ENCODE assay signal across 22 cellular contexts in genomic region chr2:85151026-85151425, GRCh38. TPM values are rescaled to one million over a fixed set of nuclear protein-coding genes. Genes with fewer than 3 reads are reported as not detected.
DNase-seq lines count a peak whose midpoint lies in the region; ATAC-seq, FAIRE-seq and TF ChIP-seq lines count a peak whose summit lies in the region.
"Had no signal": no experiment of that assay in that cellular context is flagged by ENCODE, and none has a peak within 500 bp of the region (broad histone marks: within the 10 kb centered on the region; RNA-seq: fewer than 3 reads in every experiment).

No MANE protein-coding gene starts in this region.

- no peaks in the 10 kb centered on the region for H3K9me3 Mint-ChIP-seq in osteocyte (ENCODE audit: unreplicated experiment)
- H3K9me3 Mint-ChIP-seq: H9 had no signal

- no peak for ATAC-seq in IMR-90 (ENCODE audit: low read depth)
- no peak for ATAC-seq in HG02884 (IDR thresholded peaks at IDR 0.05; ENCODE audit: unreplicated experiment)
- ATAC-seq: PC-3 had no signal

- H3K27me3 Mint-ChIP-seq in osteocyte (ENCODE audit: unreplicated experiment) = no peaks in the 10 kb centered on the region

- no peak overlapping the region for H2BK5ac ChIP-seq in IMR-90 (ENCODE audit: low read depth, low read length, poor library complexity, severe bottlenecking)

- POLR2A ChIA-PET in A673 (lab: Charles Lee; ENCODE audit: low non-redundant PET) (no interaction called here), IMR-90 (lab: Charles Lee; ENCODE audit: unreplicated experiment) (interaction anchor here (0.6 kb wide), 1 partner anchor 18 kb away, joined by 3 read pairs; no protein-coding TSS in a partner anchor), endothelial cell of umbilical vein (lab: Charles Lee) (no interaction called here)

- dilution Hi-C loops in IMR-90 (cut with HindIII; ENCODE audit: low sequenced_read_pairs, unreplicated experiment) = no loop called here
- dilution Hi-C loops in endothelial cell of umbilical vein (cut with MboI; ENCODE audit: extremely low pct_ligation_motif_present, low sequenced_read_pairs) = no loop called here

- no peak overlapping the region for H2AFZ ChIP-seq in IMR-90 (replicated peaks; ENCODE audit: low read length, poor library complexity)
- no peak overlapping the region for H2AFZ ChIP-seq in endothelial cell of umbilical vein (ENCODE audit: low read depth, low read length)

- H3K23ac ChIP-seq in IMR-90 (ENCODE audit: low read depth, low read length) = no peak overlapping the region

- H3K79me1 ChIP-seq in IMR-90 (ENCODE audit: low read depth in 1 of 2, low read length in 2 of 2) = peaks cover 13 to 58% of the 10 kb centered on the region in 2 experiments

- no CpG with 5 or more reads among the region's 1 CpG for WGBS in IMR-90 (ENCODE audit: extremely low coverage in 2 of 2, insufficient read length in 1 of 2), 2 experiments

- H3K4me2 ChIP-seq in IMR-90 (ENCODE audit: low read depth, low read length) (no peak overlapping the region), endothelial cell of umbilical vein (ENCODE audit: insufficient read depth, low read length) (peak overlapping the region; percentile 72)

- TF ChIP-seq POLR2A in IMR-90 (IDR thresholded peaks at IDR 0.05; ENCODE audit: low read depth, low read length) = no peak
- TF ChIP-seq POLR2A in endothelial cell of umbilical vein (IDR thresholded peaks at IDR 0.05; ENCODE audit: low read depth, low read length) = no peak

- H3K4me1 ChIP-seq in A673 (ENCODE audit: insufficient read depth, low read length, poor library complexity, severe bottlenecking) (peaks cover 22% of the 10 kb centered on the region), IMR-90 (ENCODE audit: control insufficient read depth, insufficient read depth, low read length) (no peaks in the 10 kb centered on the region; the same call in none of the 2 replicates), endothelial cell of umbilical vein (ENCODE audit: control insufficient read depth, extremely low read depth, insufficient read depth, low read length) (peaks cover 24% of the 10 kb centered on the region)

- peak overlapping the region; percentile 27 for H3K27ac Mint-ChIP-seq in osteocyte (ENCODE audit: unreplicated experiment)
- H3K27ac Mint-ChIP-seq: H9 had no signal

- H4K8ac ChIP-seq in IMR-90 (ENCODE audit: low read depth in 2 of 2, low read length in 2 of 2) = no peak overlapping the region

- intact Hi-C loops in A673 (cut with micrococcal nuclease; ENCODE audit: unreplicated experiment) = no loop called here
- intact Hi-C loops in IMR-90 (cut with micrococcal nuclease) = no loop called here
- intact Hi-C loops in endothelial cell of umbilical vein (cut with micrococcal nuclease) = loop anchor here (2.0 kb wide), 1 partner anchor 30 kb away; no protein-coding TSS in a partner anchor

- no peak overlapping the region for H2AK5ac ChIP-seq in IMR-90 (ENCODE audit: low read depth, low read length)

- FAIRE-seq in endothelial cell of umbilical vein (lab: Jason Lieb, UNC) = peak; percentile 59
- FAIRE-seq: D721Med had no signal

- H3K79me2 ChIP-seq in endothelial cell of umbilical vein (ENCODE audit: control insufficient read depth, insufficient read depth, low read length) = no peaks in the 10 kb centered on the region

- no peak overlapping the region for H2AK9ac ChIP-seq in IMR-90 (replicated peaks; ENCODE audit: low read depth, low read length, poor library complexity)

- peaks cover 36% of the 10 kb centered on the region for H3K4me1 Mint-ChIP-seq in osteocyte (ENCODE audit: unreplicated experiment)

- H3K56ac ChIP-seq in IMR-90 (ENCODE audit: extremely low read depth, insufficient read depth, low read length) = no peak overlapping the region

- in situ Hi-C loops in IMR-90 (cut with MboI; ENCODE audit: low sequenced_read_pairs) = no loop called here

- no peak overlapping the region for H4K91ac ChIP-seq in IMR-90 (ENCODE audit: insufficient read depth, low read depth, low read length)

- H3K9me3 ChIP-seq in A673 (ENCODE audit: low read depth, low read length, poor library complexity, severe bottlenecking) = no peaks in the 10 kb centered on the region
- H3K9me3 ChIP-seq in IMR-90 (ENCODE audit: control insufficient read depth, insufficient read depth, low read length) = no peaks in the 10 kb centered on the region
- no peaks in the 10 kb centered on the region for H3K9me3 ChIP-seq in endothelial cell of umbilical vein (replicated peaks; ENCODE audit: control insufficient read depth, insufficient read depth, low read length)

- no peaks in the 10 kb centered on the region for H3K27me3 ChIP-seq in A673 (replicated peaks; ENCODE audit: insufficient read depth, low read depth, low read length, poor library complexity)
- no peaks in the 10 kb centered on the region for H3K27me3 ChIP-seq in IMR-90 (ENCODE audit: control insufficient read depth, insufficient read depth, low read length)
- H3K27me3 ChIP-seq in endothelial cell of umbilical vein (ENCODE audit: control insufficient read depth in 2 of 2, insufficient read depth in 2 of 2, low read length in 2 of 2) = no peaks in the 10 kb centered on the region

- H3K4ac ChIP-seq in IMR-90 (ENCODE audit: low read depth, low read length) = no peak overlapping the region

- peaks cover 5% of the 10 kb centered on the region for H3K9me1 ChIP-seq in IMR-90 (ENCODE audit: insufficient read depth, low read length)
- no peaks in the 10 kb centered on the region for H3K9me1 ChIP-seq in endothelial cell of umbilical vein (replicated peaks; ENCODE audit: control insufficient read depth, extremely low read depth, insufficient read depth, low read length)

- H3K4me3 Mint-ChIP-seq in osteocyte (ENCODE audit: unreplicated experiment) = no peak overlapping the region
- H3K4me3 Mint-ChIP-seq: H9 had no signal

- H3K36me3 ChIP-seq in A673 (ENCODE audit: insufficient read depth, low read length, poor library complexity, severe bottlenecking) (no peaks in the 10 kb centered on the region), IMR-90 (ENCODE audit: control insufficient read depth, insufficient read depth, low read length) (no peaks in the 10 kb centered on the region), endothelial cell of umbilical vein (ENCODE audit: control insufficient read depth in 2 of 2, extremely low read depth in 1 of 2, insufficient read depth in 2 of 2, low read length in 2 of 2) (no peaks in the 10 kb centered on the region)

- H3K14ac ChIP-seq in IMR-90 (replicated peaks; ENCODE audit: low read depth, low read length) = no peak overlapping the region

- no peak overlapping the region for H3K27ac ChIP-seq in A673 (ENCODE audit: low read depth, low read length, poor library complexity, severe bottlenecking)
- H3K27ac ChIP-seq in IMR-90 (ENCODE audit: insufficient read depth, low read length) = no peak overlapping the region
- peak overlapping the region; percentile 37 for H3K27ac ChIP-seq in endothelial cell of umbilical vein (ENCODE audit: insufficient read depth, low read depth, low read length)

- H2BK20ac ChIP-seq in IMR-90 (ENCODE audit: low read depth, low read length) = no peak overlapping the region

- CTCF ChIA-PET in A673 (lab: Charles Lee) = no interaction called here
- CTCF ChIA-PET in IMR-90 (lab: Yijun Ruan, JAX) = interaction anchor here (1.4 kb wide), 1 partner anchor 18 kb away, joined by 4 read pairs; the partner anchor contains the start of gene TCF7L1
- CTCF ChIA-PET in endothelial cell of umbilical vein (lab: Charles Lee) = interaction anchor here (1.0 to 1.4 kb wide), 4 partner anchors 8 to 116 kb away, joined by 3 to 6 read pairs (median 4); no protein-coding TSS in a partner anchor

- no peak overlapping the region for H3K4me3 ChIP-seq in A673 (ENCODE audit: low read depth, low read length, poor library complexity, severe bottlenecking)
- H3K4me3 ChIP-seq in IMR-90 (ENCODE audit: insufficient read depth, low read depth, low read length) = no peak overlapping the region
- H3K4me3 ChIP-seq in endothelial cell of umbilical vein (replicated peaks in 1 of 3; ENCODE audit: insufficient read depth in 1 of 3, low read depth in 1 of 3, low read length in 3 of 3) = no peak overlapping the region

- DNase-seq in A673 (ENCODE audit: low spot score) (peak; percentile 73), IMR-90 (no peak), endothelial cell of umbilical vein (ENCODE audit: low read depth, low spot score) (peak; percentile 67), osteocyte (ENCODE audit: extremely low spot score, unreplicated experiment) (no peak), SIG-M5 (lab: John Stamatoyannopoulos, UW) (no peak), HT-29 (ENCODE audit: low spot score) (no peak)
- DNase-seq: 8988T, DMS53, H9, KBM-7, MM.1S, NCI-H1048, NCI-H1436, NCI-H187 treated with DMSO at 0.1 percent for 48 hours, NCI-H2107, NCI-H446 treated with DMSO at 0.1 percent for 48 hours, NCI-H526 treated with DMSO at 0.1 percent for 48 hours, PC-3, Right ventricle myocardium superior had no signal

- TF ChIP-seq CTCF in A673 (conservative IDR thresholded peaks at IDR 0.05; ENCODE audit: low read depth, low read length) (no peak), IMR-90 (conservative IDR thresholded peaks at IDR 0.05; ENCODE audit: low read depth, low read length) (no peak), endothelial cell of umbilical vein (IDR thresholded peaks at IDR 0.05; ENCODE audit: extremely low read depth in 1 of 2, insufficient read depth in 1 of 2, low read depth in 1 of 2, low read length in 2 of 2) (no peak), osteocyte (IDR thresholded peaks at IDR 0.05) (no peak)

- no peak overlapping the region for H2BK120ac ChIP-seq in IMR-90 (ENCODE audit: low read depth, low read length)

- H3K9ac ChIP-seq in IMR-90 (ENCODE audit: low read depth, low read length) (no peak overlapping the region), endothelial cell of umbilical vein (replicated peaks; ENCODE audit: extremely low read depth, insufficient read depth, low read length) (no peak overlapping the region)

- no TSS peak for BruUV-seq in A673 (replicated peaks; lab: Mats Ljungman, UMichigan)
- BruUV-seq in IMR-90 (replicated peaks; lab: Mats Ljungman, UMichigan) = no TSS peak
- BruUV-seq in endothelial cell of umbilical vein (replicated peaks; lab: Mats Ljungman, UMichigan) = no TSS peak

- no peak overlapping the region for H2BK15ac ChIP-seq in IMR-90 (ENCODE audit: low read depth, low read length)

- H3K18ac ChIP-seq in IMR-90 (ENCODE audit: low read depth, low read length) = no peak overlapping the region

- peaks cover 3% of the 10 kb centered on the region for H3K36me3 Mint-ChIP-seq in osteocyte (ENCODE audit: unreplicated experiment)

- no peak overlapping the region for H4K5ac ChIP-seq in IMR-90 (ENCODE audit: low read depth, low read length)

- H4K20me1 ChIP-seq in IMR-90 (ENCODE audit: insufficient read depth, low read length) (peaks cover 63% of the 10 kb centered on the region), endothelial cell of umbilical vein (replicated peaks; ENCODE audit: control insufficient read depth, extremely low read depth, insufficient read depth, low read length) (peaks cover 2% of the 10 kb centered on the region)

- TF ChIP-seq RAD21 in IMR-90 (IDR thresholded peaks at IDR 0.05; ENCODE audit: low read length) = no peak

RNA-seq across cellular contexts. Expression of gene TCF7L1, which starts 17.8 kb away (rescaled TPM):
- total RNA-seq in A673 (2021) (21.9 and 29.3 TPM in 2 replicates), IMR-90 (2012; rRNA removed) (0.72 and 1.1 TPM in 2 replicates), endothelial cell of umbilical vein (13.2 and 17.4 TPM in 2 replicates), osteocyte (31.8 and 32.4 TPM in 2 replicates)
- polyA plus RNA-seq in IMR-90 (2012; rRNA removed) (9.5 and 11.1 TPM in 2 replicates), endothelial cell of umbilical vein (8.5 and 9.6 TPM in 2 replicates)
- 12.0 and 13.9 TPM in 2 replicates for polyA plus RNA-seq in IMR-90 (2012; cell fraction: cytosol; rRNA removed)
- polyA plus RNA-seq in IMR-90 (2012; cell fraction: nucleus; rRNA removed; ENCODE audit: low replicate concordance) = 26.5 and 34.3 TPM in 2 replicates
- polyA plus RNA-seq in endothelial cell of umbilical vein (2011; cell fraction: cytosol; rRNA removed) = 5.8 and 6.6 TPM in 2 replicates
- 14.6 and 18.0 TPM in 2 replicates for polyA plus RNA-seq in endothelial cell of umbilical vein (2011; cell fraction: nucleus; rRNA removed)
- polyA plus RNA-seq in endothelial cell of umbilical vein (2012) = 20.3 and 32.1 TPM in 2 replicates
- 6.4 and 7.3 TPM in 2 replicates for polyA minus RNA-seq in endothelial cell of umbilical vein
- not detected for polyA minus RNA-seq in endothelial cell of umbilical vein (2011; cell fraction: cytosol; rRNA and poly(A)+ RNA removed)
- 11.3 and 15.2 TPM in 2 replicates for polyA minus RNA-seq in endothelial cell of umbilical vein (2011; cell fraction: nucleus; rRNA and poly(A)+ RNA removed)
- total RNA-seq in HT-29 (2014; rRNA removed; shearing (Covaris generic)) = not detected in 2 replicates
- total RNA-seq: RPMI7951 had no signal

Comparison
In these comparisons a context has a peak if more than half of its experiments do, and no peak if none do; other contexts are left out.
1. DNase-seq: peak in A673 (single experiment) and endothelial cell of umbilical vein (single experiment); none in IMR-90 (single experiment), osteocyte (single experiment), SIG-M5 (single experiment) and HT-29 (single experiment).